Comparison of ENCODE assay signal across 19 cellular contexts in the genomic region with DNA sequence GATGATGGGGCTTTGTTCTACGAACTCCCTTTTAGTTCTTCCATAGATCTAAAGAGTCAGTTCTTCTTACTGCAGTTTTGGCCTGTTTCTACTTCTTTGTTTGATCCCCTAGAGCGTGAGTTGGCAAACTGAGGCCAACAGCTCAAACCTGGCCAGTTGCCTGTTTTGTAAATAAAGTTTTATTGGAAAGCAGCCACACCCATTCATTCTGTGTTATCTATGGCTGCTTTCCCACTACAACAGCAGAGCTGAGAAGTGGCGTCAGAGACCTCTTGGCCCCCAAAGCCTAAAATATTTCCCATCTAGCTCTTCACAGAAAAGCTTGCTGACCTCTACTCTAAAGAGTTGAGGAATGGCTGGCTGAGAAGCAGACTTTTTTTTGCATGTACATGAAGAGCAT. TPM values are rescaled to one million over a fixed set of nuclear protein-coding genes. Genes with fewer than 3 reads are reported as not detected.
DNase-seq lines count a peak whose midpoint lies in the region; ATAC-seq and TF ChIP-seq lines count a peak whose summit lies in the region.
"Had no signal": no experiment of that assay in that cellular context is flagged by ENCODE, and none has a peak within 500 bp of the region (broad histone marks: within the 10 kb centered on the region; RNA-seq: fewer than 3 reads in every experiment).

No MANE protein-coding gene starts in this region.

- H3K4me3 Mint-ChIP-seq in WTC11, result no peak overlapping the region
- H3K4me3 Mint-ChIP-seq: CD4-positive, alpha-beta memory T cell had no signal

- H3K9ac ChIP-seq in GM23248, result no peak overlapping the region

- H3K27me3 ChIP-seq in MG63 (no peaks in the 10 kb centered on the region), PC-9 (ENCODE audit: insufficient read depth, low read depth) (no peaks in the 10 kb centered on the region), GM23248 (replicated peaks; ENCODE audit: insufficient read depth) (no peaks in the 10 kb centered on the region)

- H3K79me2 ChIP-seq in PC-9 (ENCODE audit: low read depth) (no peaks in the 10 kb centered on the region), GM23248 (ENCODE audit: insufficient read depth) (no peaks in the 10 kb centered on the region)

- H3K4me1 ChIP-seq in PC-9 (replicated peaks; ENCODE audit: insufficient read depth) (no peaks in the 10 kb centered on the region), GM23248 (ENCODE audit: insufficient read depth) (peaks cover 8% of the 10 kb centered on the region)

- ATAC-seq in left colon (peak; percentile 40), WTC11 (no peak)
- ATAC-seq: Panc1 had no signal

- 85 to 86% methylated on average over 3 of the region's 3 CpGs for WGBS in GM23248 (ENCODE audit: low coverage in 1 of 2, low lambda C conversion rate in 2 of 2, missing lambda C conversion rate in 2 of 2), 2 experiments

- H2AFZ ChIP-seq in PC-9 (no peak overlapping the region), GM23248 (no peak overlapping the region)

- H3K4me1 Mint-ChIP-seq in WTC11, result peaks cover 9% of the 10 kb centered on the region
- H3K4me1 Mint-ChIP-seq: CD4-positive, alpha-beta memory T cell had no signal

- BruUV-seq in PC-9 (replicated peaks; lab: Mats Ljungman, UMichigan), result no TSS peak

- H3F3A ChIP-seq in PC-9 (ENCODE audit: insufficient read depth, low read depth), result no peaks in the 10 kb centered on the region
- H3F3A ChIP-seq in GM23248 (ENCODE audit: insufficient read depth), result no peaks in the 10 kb centered on the region

- no peaks in the 10 kb centered on the region for H3K9me3 ChIP-seq in MG63
- H3K9me3 ChIP-seq in PC-9 (ENCODE audit: insufficient read depth, low read depth), result no peaks in the 10 kb centered on the region
- H3K9me3 ChIP-seq in GM23248 (ENCODE audit: low read depth), result no peaks in the 10 kb centered on the region

- H4K20me1 ChIP-seq in PC-9 (ENCODE audit: insufficient read depth) (no peaks in the 10 kb centered on the region), GM23248 (ENCODE audit: insufficient read depth) (no peaks in the 10 kb centered on the region)

- peak; percentile 56 for DNase-seq in MG63
- peak; percentile 22 to 39 for DNase-seq in cardiac fibroblast (ENCODE audit: low read depth in 2 of 2)
- no peak for DNase-seq in left colon
- DNase-seq in stromal cell of bone marrow (ENCODE audit: low read depth), result peak; percentile 74
- no peak for DNase-seq in WTC11 (ENCODE audit: low spot score)
- no peak for DNase-seq in PC-9
- no peak for DNase-seq in GM23248
- no peak for DNase-seq in SW480 (ENCODE audit: low spot score)
- DNase-seq: Calu3; CD4-positive, alpha-beta memory T cell; DMS53; H7; NCI-H1436; NCI-H2029; NCI-H2171; NCI-H446 treated with DMSO at 0.1 percent for 48 hours; NCI-H748 treated with DMSO at 0.1 percent for 48 hours had no signal

- H3K9me2 ChIP-seq in PC-9 (ENCODE audit: insufficient read depth), result no peaks in the 10 kb centered on the region
- no peaks in the 10 kb centered on the region for H3K9me2 ChIP-seq in GM23248 (ENCODE audit: insufficient read depth)

- CTCF ChIA-PET in WTC11 (lab: Charles Lee) (interaction anchor here (0.7 to 1.2 kb wide), 2 partner anchors 8 to 132 kb away, joined by 3 to 5 read pairs; no protein-coding TSS in a partner anchor), PC-9 (lab: Charles Lee) (no interaction called here)

- H3K27ac ChIP-seq in PC-9, result no peak overlapping the region
- H3K27ac ChIP-seq in GM23248, result no peak overlapping the region

- in situ Hi-C loops in GM23248 (cut with MboI), result no loop called here

- intact Hi-C loops in left colon (cut with DNase I, micrococcal nuclease), result no loop called here
- intact Hi-C loops in PC-9 (cut with micrococcal nuclease; ENCODE audit: unreplicated experiment), result no loop called here

- POLR2A ChIA-PET in WTC11 (lab: Charles Lee) (no interaction called here), PC-9 (lab: Charles Lee; ENCODE audit: unreplicated experiment) (no interaction called here)

- H3K4me2 ChIP-seq in PC-9 (no peak overlapping the region), GM23248 (ENCODE audit: unreplicated experiment) (no peak overlapping the region)

- no peaks in the 10 kb centered on the region for H3K27me3 Mint-ChIP-seq in WTC11 (ENCODE audit: low read depth)

- peaks cover 6% of the 10 kb centered on the region for H3K9me3 Mint-ChIP-seq in WTC11

- no peaks in the 10 kb centered on the region for H3K36me3 Mint-ChIP-seq in WTC11
- H3K36me3 Mint-ChIP-seq: CD4-positive, alpha-beta memory T cell had no signal

- H3K27ac Mint-ChIP-seq in WTC11, result no peak overlapping the region
- H3K27ac Mint-ChIP-seq: CD4-positive, alpha-beta memory T cell had no signal

- H3K4me3 ChIP-seq in MG63, result no peak overlapping the region
- H3K4me3 ChIP-seq in cardiac fibroblast (replicated peaks in 1 of 2; ENCODE audit: low read depth in 2 of 2, low read length in 2 of 2), result no peak overlapping the region
- no peak overlapping the region for H3K4me3 ChIP-seq in PC-9
- H3K4me3 ChIP-seq in GM23248, result no peak overlapping the region

- H3K36me3 ChIP-seq in MG63, result no peaks in the 10 kb centered on the region
- H3K36me3 ChIP-seq in PC-9 (ENCODE audit: low read depth), result no peaks in the 10 kb centered on the region
- no peaks in the 10 kb centered on the region for H3K36me3 ChIP-seq in GM23248 (ENCODE audit: low read depth)

- TF ChIP-seq CTCF in cardiac fibroblast (IDR thresholded peaks at IDR 0.05; ENCODE audit: low read depth, low read length), result no peak
- TF ChIP-seq CTCF in WTC11 (IDR thresholded peaks at IDR 0.05), result no peak
- TF ChIP-seq CTCF in PC-9 (conservative IDR thresholded peaks at IDR 0.05), result no peak

TF ChIP-seq in WTC11, 78 proteins besides CTCF, POLR2A, EP300 and RAD21:
- TF ChIP-seq NR3C1 (CRISPR knock-in tag; conservative IDR thresholded peaks at IDR 0.05; ENCODE audit: low read depth) (no peak), CBFB (CRISPR knock-in tag; IDR thresholded peaks at IDR 0.05; ENCODE audit: low read depth) (no peak), ZNF416 (CRISPR knock-in tag; IDR thresholded peaks at IDR 0.05) (no peak), SOX15 (CRISPR knock-in tag; IDR thresholded peaks at IDR 0.05) (no peak), TCF7 (CRISPR knock-in tag; IDR thresholded peaks at IDR 0.05; ENCODE audit: low read depth) (no peak), HMGA2 (CRISPR knock-in tag; IDR thresholded peaks at IDR 0.05) (no peak), ZNF263 (CRISPR knock-in tag; IDR thresholded peaks at IDR 0.05; ENCODE audit: low read depth) (no peak), NR2C2 (CRISPR knock-in tag; IDR thresholded peaks at IDR 0.05) (no peak)
- TF ChIP-seq, protein P1, sequence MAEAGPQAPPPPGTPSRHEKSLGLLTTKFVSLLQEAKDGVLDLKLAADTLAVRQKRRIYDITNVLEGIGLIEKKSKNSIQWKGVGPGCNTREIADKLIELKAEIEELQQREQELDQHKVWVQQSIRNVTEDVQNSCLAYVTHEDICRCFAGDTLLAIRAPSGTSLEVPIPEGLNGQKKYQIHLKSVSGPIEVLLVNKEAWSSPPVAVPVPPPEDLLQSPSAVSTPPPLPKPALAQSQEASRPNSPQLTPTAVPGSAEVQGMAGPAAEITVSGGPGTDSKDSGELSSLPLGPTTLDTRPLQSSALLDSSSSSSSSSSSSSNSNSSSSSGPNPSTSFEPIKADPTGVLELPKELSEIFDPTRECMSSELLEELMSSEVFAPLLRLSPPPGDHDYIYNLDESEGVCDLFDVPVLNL (CRISPR knock-in tag; IDR thresholded peaks at IDR 0.05; ENCODE audit: borderline replicate concordance, low read depth), result no peak

RNA-seq across cellular contexts. Expression of a gene that starts 52.2 kb away (rescaled TPM):
- total RNA-seq in MG63 (2014; rRNA removed; shearing (Covaris generic); ENCODE audit: low replicate concordance), result 27.0 and 37.0 TPM in 2 replicates
- total RNA-seq in left colon (10 to 100 TPM; 12.2 to 21.0 TPM), WTC11 (2021) (0.64 to 1.5 TPM (median 0.76 TPM) in 3 replicates), PC-9 (2021) (not detected in 2 replicates)
- total RNA-seq in GM23248 (2014; rRNA removed; shearing (Covaris generic)), result 0.38 TPM in 1 of 2 replicates, not detected in the other
- 0.14 and 0.18 TPM in 2 replicates for polyA plus RNA-seq in GM23248 (2016; fragmentation: Nextera tagmentation; extraction: Ambion mirVana)
- total RNA-seq: CD4-positive, alpha-beta memory T cell; HT-29 had no signal
- polyA plus RNA-seq: CD4-positive, alpha-beta memory T cell had no signal

Comparison
In these comparisons a context has a peak if more than half of its experiments do, and no peak if none do; other contexts are left out.
1. DNase-seq: peak in MG63 (single experiment), cardiac fibroblast (2 of 2) and stromal cell of bone marrow (single experiment); none in left colon (0 of 2), WTC11 (single experiment), PC-9 (0 of 2), GM23248 (single experiment) and SW480 (single experiment).